14 cellular contexts compared by ENCODE assay signal in the genomic region with DNA sequence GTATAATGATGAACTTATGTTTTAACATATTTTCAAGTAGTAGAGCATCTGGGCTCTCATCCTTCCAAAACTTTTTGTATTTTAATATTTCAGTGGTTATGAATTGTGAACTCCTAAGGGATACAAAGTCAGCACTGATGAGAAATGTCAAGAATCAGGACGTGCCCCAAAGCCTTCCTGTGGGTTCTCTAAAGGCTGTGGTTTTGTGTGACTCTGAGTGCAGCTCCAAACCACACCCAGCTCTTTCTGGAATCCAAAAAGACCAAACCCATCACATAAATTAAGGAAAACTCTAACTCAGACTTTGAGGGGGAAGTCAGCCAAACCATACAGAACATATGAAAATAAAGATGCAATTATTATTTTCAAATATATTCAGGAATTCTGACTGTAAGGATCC. TPM values are rescaled to one million over a fixed set of nuclear protein-coding genes. Genes with fewer than 3 reads are reported as not detected.
DNase-seq lines count a peak whose midpoint lies in the region; ATAC-seq and TF ChIP-seq lines count a peak whose summit lies in the region.
"Had no signal": no experiment of that assay in that cellular context is flagged by ENCODE, and none has a peak within 500 bp of the region (broad histone marks: within the 10 kb centered on the region; RNA-seq: fewer than 3 reads in every experiment).

No MANE protein-coding gene starts in this region.

- TF ChIP-seq CTCF in left ventricle myocardium inferior (IDR thresholded peaks at IDR 0.05; ENCODE audit: borderline replicate concordance) (no peak), suprapubic skin (IDR thresholded peaks at IDR 0.05) (no peak), Calu3 (IDR thresholded peaks at IDR 0.05; ENCODE audit: unreplicated experiment) (no peak)

- H3K9me3 Mint-ChIP-seq in activated T-cell treated with anti-CD3 and anti-CD28 coated beads, Interleukin-2, amount 50 U/mL, for 24 hours = no peaks in the 10 kb centered on the region
- H3K9me3 Mint-ChIP-seq in activated CD8-positive, alpha-beta T cell treated with anti-CD3 and anti-CD28 coated beads, Interleukin-2, amount 10 ng/mL, durations not matched to agents 7 days and 5 days (ENCODE audit: insufficient read depth) = no peaks in the 10 kb centered on the region
- no peaks in the 10 kb centered on the region for H3K9me3 Mint-ChIP-seq in Calu3 (ENCODE audit: low read depth, unreplicated experiment)

- TF ChIP-seq POLR2A in suprapubic skin (IDR thresholded peaks at IDR 0.05) = no peak

- H3K27ac ChIP-seq in left ventricle myocardium inferior (replicated peaks) (peak overlapping the region; percentile 62), suprapubic skin (peak overlapping the region; percentile 12)
- H3K27ac ChIP-seq: colonic mucosa, tibial artery had no signal

- no peaks in the 10 kb centered on the region for H3K9me3 ChIP-seq in left ventricle myocardium inferior (replicated peaks)
- no peaks in the 10 kb centered on the region for H3K9me3 ChIP-seq in suprapubic skin
- H3K9me3 ChIP-seq: colonic mucosa, tibial artery had no signal

- H3K4me3 ChIP-seq in left ventricle myocardium inferior = no peak overlapping the region
- H3K4me3 ChIP-seq in suprapubic skin = no peak overlapping the region
- H3K4me3 ChIP-seq: colonic mucosa, tibial artery had no signal

- intact Hi-C loops in left ventricle myocardium inferior (cut with micrococcal nuclease) (no loop called here), Calu3 (cut with micrococcal nuclease; ENCODE audit: unreplicated experiment) (no loop called here)

- peak; percentile 60 for ATAC-seq in activated CD8-positive, alpha-beta T cell treated with anti-CD3 and anti-CD28 coated beads, Interleukin-2, amount 10 ng/mL, durations not matched to agents 7 days and 5 days

- H3K4me3 Mint-ChIP-seq in activated T-cell treated with anti-CD3 and anti-CD28 coated beads, Interleukin-2, amount 50 U/mL, for 24 hours = no peak overlapping the region
- peak overlapping the region; percentile 36 for H3K4me3 Mint-ChIP-seq in activated CD8-positive, alpha-beta T cell treated with anti-CD3 and anti-CD28 coated beads, Interleukin-2, amount 10 ng/mL, durations not matched to agents 7 days and 5 days
- no peak overlapping the region for H3K4me3 Mint-ChIP-seq in Calu3 (ENCODE audit: low read depth, unreplicated experiment)

- no peak for TF ChIP-seq EP300 in suprapubic skin (IDR thresholded peaks at IDR 0.05)

- peaks cover 31% of the 10 kb centered on the region for H3K4me1 Mint-ChIP-seq in activated T-cell treated with anti-CD3 and anti-CD28 coated beads, Interleukin-2, amount 50 U/mL, for 24 hours (ENCODE audit: low read depth)
- H3K4me1 Mint-ChIP-seq in activated CD8-positive, alpha-beta T cell treated with anti-CD3 and anti-CD28 coated beads, Interleukin-2, amount 10 ng/mL, durations not matched to agents 7 days and 5 days (ENCODE audit: low read depth) = peaks cover 38% of the 10 kb centered on the region
- no peaks in the 10 kb centered on the region for H3K4me1 Mint-ChIP-seq in Calu3 (ENCODE audit: low read depth, unreplicated experiment)

- POLR2A ChIA-PET in activated CD8-positive, alpha-beta T cell treated with anti-CD3 and anti-CD28 coated beads, Interleukin-2, amount 10 ng/mL, durations not matched to agents 7 days and 5 days (lab: Charles Lee) = no interaction called here

- H3K27me3 ChIP-seq in left ventricle myocardium inferior (ENCODE audit: low read depth) (no peaks in the 10 kb centered on the region), suprapubic skin (no peaks in the 10 kb centered on the region)
- H3K27me3 ChIP-seq: colonic mucosa, tibial artery had no signal

- H3K36me3 ChIP-seq in left ventricle myocardium inferior = peaks cover 69% of the 10 kb centered on the region
- H3K36me3 ChIP-seq in suprapubic skin = peaks cover 48% of the 10 kb centered on the region

- no peak for DNase-seq in activated T-cell treated with anti-CD3 and anti-CD28 coated beads, Interleukin-2, amount 50 U/mL, for 24 hours
- DNase-seq in activated T-cell treated with anti-CD3 and anti-CD28 coated beads, Interleukin-2, amount 50 U/mL, for 1 hour = no peak
- no peak for DNase-seq in activated CD8-positive, alpha-beta T cell treated with anti-CD3 and anti-CD28 coated beads, Interleukin-2, amount 10 ng/mL, durations not matched to agents 7 days and 5 days
- DNase-seq in left ventricle myocardium inferior (no peak), suprapubic skin (ENCODE audit: low spot score in 2 of 2) (peak in 1 of 2 donors; percentile 9), NCI-H146 treated with DMSO at 0.1 percent for 48 hours (lab: John Stamatoyannopoulos, UW; ENCODE audit: unreplicated experiment) (no peak), Calu3 (no peak)
- no peak for DNase-seq in effector CD8-positive, alpha-beta T cell (lab: John Stamatoyannopoulos, UW)
- DNase-seq: activated CD4-positive, CD25-positive, alpha-beta regulatory T cell treated with anti-CD3 and anti-CD28 coated beads, Interleukin-2, amount 50 U/mL, for 72 hours; colonic mucosa; kidney; NCI-H510A treated with DMSO at 0.1 percent for 48 hours; small intestine had no signal

- no TSS peak for BruUV-seq in Calu3 (replicated peaks; lab: Mats Ljungman, UMichigan)

- H3K4me1 ChIP-seq in left ventricle myocardium inferior (peaks cover 75% of the 10 kb centered on the region), suprapubic skin (peaks cover 16% of the 10 kb centered on the region)
- H3K4me1 ChIP-seq: colonic mucosa had no signal

- CTCF ChIA-PET in activated CD8-positive, alpha-beta T cell treated with anti-CD3 and anti-CD28 coated beads, Interleukin-2, amount 10 ng/mL, durations not matched to agents 7 days and 5 days (lab: Charles Lee) = interaction anchor here (1.0 to 1.2 kb wide), 2 partner anchors 34 to 53 kb away, joined by 3 read pairs; no protein-coding TSS in a partner anchor
- CTCF ChIA-PET in Calu3 (lab: Charles Lee) = no interaction called here

- H3K36me3 Mint-ChIP-seq in activated T-cell treated with anti-CD3 and anti-CD28 coated beads, Interleukin-2, amount 50 U/mL, for 24 hours (ENCODE audit: low read depth) = peaks cover 78% of the 10 kb centered on the region
- H3K36me3 Mint-ChIP-seq in activated CD8-positive, alpha-beta T cell treated with anti-CD3 and anti-CD28 coated beads, Interleukin-2, amount 10 ng/mL, durations not matched to agents 7 days and 5 days (ENCODE audit: low read depth) = peaks cover 48% of the 10 kb centered on the region
- H3K36me3 Mint-ChIP-seq in Calu3 (ENCODE audit: insufficient read depth, unreplicated experiment) = peaks cover 6% of the 10 kb centered on the region

- peak overlapping the region; percentile 80 for H3K27ac Mint-ChIP-seq in activated T-cell treated with anti-CD3 and anti-CD28 coated beads, Interleukin-2, amount 50 U/mL, for 24 hours
- H3K27ac Mint-ChIP-seq in activated CD8-positive, alpha-beta T cell treated with anti-CD3 and anti-CD28 coated beads, Interleukin-2, amount 10 ng/mL, durations not matched to agents 7 days and 5 days = peak overlapping the region; percentile 85
- H3K27ac Mint-ChIP-seq in Calu3 (ENCODE audit: unreplicated experiment) = no peak overlapping the region

- H3K27me3 Mint-ChIP-seq in activated T-cell treated with anti-CD3 and anti-CD28 coated beads, Interleukin-2, amount 50 U/mL, for 24 hours = no peaks in the 10 kb centered on the region
- H3K27me3 Mint-ChIP-seq in activated CD8-positive, alpha-beta T cell treated with anti-CD3 and anti-CD28 coated beads, Interleukin-2, amount 10 ng/mL, durations not matched to agents 7 days and 5 days (ENCODE audit: low read depth) = no peaks in the 10 kb centered on the region
- H3K27me3 Mint-ChIP-seq in Calu3 (ENCODE audit: unreplicated experiment) = no peaks in the 10 kb centered on the region

- 11% methylated on average over 1 of the region's 1 CpG for WGBS in suprapubic skin

RNA-seq across cellular contexts. Expression of a gene that starts 40.8 kb away (rescaled TPM):
- total RNA-seq in activated CD8-positive, alpha-beta T cell treated with anti-CD3 and anti-CD28 coated beads, Interleukin-2, amount 10 ng/mL, durations not matched to agents 7 days and 5 days = 10 to 100 TPM; 21.7 to 22.6 TPM
- 14.9 TPM for total RNA-seq in left ventricle myocardium inferior
- total RNA-seq in suprapubic skin = 10 to 100 TPM; 14.3 to 18.5 (median 16.7) TPM
- total RNA-seq in Calu3 (2022) = 12.3 and 13.4 TPM in 2 replicates

RNA-seq across cellular contexts. Expression of a gene that starts 49.8 kb away (rescaled TPM):
- total RNA-seq in activated CD8-positive, alpha-beta T cell treated with anti-CD3 and anti-CD28 coated beads, Interleukin-2, amount 10 ng/mL, durations not matched to agents 7 days and 5 days = 10 to 100 TPM; 27.8 to 28.5 TPM
- total RNA-seq in left ventricle myocardium inferior = 37.1 TPM
- 10 to 100 TPM; 45.1 to 68.7 (median 53.5) TPM for total RNA-seq in suprapubic skin
- total RNA-seq in Calu3 (2022) = 69.5 and 71.1 TPM in 2 replicates
